30 cellular contexts compared by ENCODE assay signal in the genomic region with DNA sequence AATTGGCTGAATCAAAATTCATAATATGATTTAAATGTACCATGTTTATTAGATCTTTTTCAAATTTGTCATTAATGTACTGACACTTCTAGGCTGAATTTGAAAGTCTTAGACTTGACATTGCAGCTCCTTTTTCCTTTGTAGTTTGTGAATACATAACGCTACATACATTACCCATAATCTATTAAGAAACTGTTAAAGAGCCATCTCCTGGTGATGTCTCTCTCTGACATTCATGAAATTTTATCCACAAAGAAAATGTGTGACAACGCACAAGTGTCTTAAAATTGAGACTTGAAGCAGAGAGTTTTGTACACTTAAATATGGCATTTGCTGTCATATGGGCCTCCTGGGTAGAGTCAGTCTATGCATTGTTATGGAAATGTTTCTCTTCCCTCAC.
"Had no signal": no experiment of that assay in that cellular context is flagged by ENCODE, and none has a peak within 500 bp of the region (broad histone marks: within the 10 kb centered on the region; RNA-seq: fewer than 3 reads in every experiment).

No MANE protein-coding gene starts in this region.

- H3K27ac ChIP-seq: adrenal gland, body of pancreas, brain microvascular endothelial cell, breast epithelium, cardiac muscle cell had no signal

- DNase-seq: activated effector memory CD4-positive, alpha-beta T cell treated with anti-CD3 and anti-CD28 coated beads, Interleukin-2, amount 50 U/mL, for 16 hours; activated effector memory CD4-positive, alpha-beta T cell treated with Interleukin-2 at 50 U/mL for 16 hours; activated gamma-delta T cell; activated gamma-delta T cell treated with Interleukin-2 at 50 U/mL for 16 hours; activated naive CD4-positive, alpha-beta T cell; activated naive CD4-positive, alpha-beta T cell treated with anti-CD3 and anti-CD28 coated beads for 36 hours; activated naive CD4-positive, alpha-beta T cell treated with anti-CD3 and anti-CD28 coated beads, Interleukin-2, amount 10 ng/mL, durations not matched to agents 7 days and 5 days; activated naive CD4-positive, alpha-beta T cell treated with anti-CD3 and anti-CD28 coated beads, Interleukin-2, amount 50 U/mL, for 16 hours; activated naive CD4-positive, alpha-beta T cell treated with Interleukin-2 at 50 U/mL for 16 hours; activated naive CD8-positive, alpha-beta T cell treated with anti-CD3 and anti-CD28 coated beads for 36 hours; activated naive CD8-positive, alpha-beta T cell treated with anti-CD3 and anti-CD28 coated beads, Interleukin-2, amount 10 ng/mL, durations not matched to agents 7 days and 5 days; activated naive CD8-positive, alpha-beta T cell treated with anti-CD3 and anti-CD28 coated beads, Interleukin-2, amount 50 U/mL, for 24 hours; activated T-cell treated with anti-CD3 and anti-CD28 coated beads, Interleukin-2, amount 50 U/mL, for 1 hour; activated T-cell treated with anti-CD3 and anti-CD28 coated beads, Interleukin-2, amount 50 U/mL, for 24 hours; activated T-cell treated with anti-CD3 and anti-CD28 coated beads, Interleukin-2, amount 50 U/mL, for 4 hours; activated T-cell treated with anti-CD3 and anti-CD28 coated beads, Interleukin-2, amount 50 U/mL, for 48 hours; activated T-cell treated with anti-CD3 and anti-CD28 coated beads, Interleukin-2, amount 50 U/mL, for 72 hours; adrenal gland; amniotic stem cell; amygdala; anterior cingulate cortex; aorta; body of pancreas; brain microvascular endothelial cell; caudate nucleus; central memory CD4-positive, alpha-beta T cell; cerebellar nuclear complex had no signal

- H3K9me3 ChIP-seq: adrenal gland, ascending aorta, body of pancreas, breast epithelium had no signal

- H3K4me3 ChIP-seq: adrenal gland, ascending aorta, body of pancreas, breast epithelium, cardiac muscle cell had no signal

- H3K27me3 ChIP-seq: adrenal gland, ascending aorta, body of pancreas, brain microvascular endothelial cell, breast epithelium, cardiac muscle cell had no signal

- H3K36me3 ChIP-seq: adrenal gland, ascending aorta, brain microvascular endothelial cell, breast epithelium, cardiac muscle cell had no signal
